23 cellular contexts compared by ENCODE assay signal in the genomic region with DNA sequence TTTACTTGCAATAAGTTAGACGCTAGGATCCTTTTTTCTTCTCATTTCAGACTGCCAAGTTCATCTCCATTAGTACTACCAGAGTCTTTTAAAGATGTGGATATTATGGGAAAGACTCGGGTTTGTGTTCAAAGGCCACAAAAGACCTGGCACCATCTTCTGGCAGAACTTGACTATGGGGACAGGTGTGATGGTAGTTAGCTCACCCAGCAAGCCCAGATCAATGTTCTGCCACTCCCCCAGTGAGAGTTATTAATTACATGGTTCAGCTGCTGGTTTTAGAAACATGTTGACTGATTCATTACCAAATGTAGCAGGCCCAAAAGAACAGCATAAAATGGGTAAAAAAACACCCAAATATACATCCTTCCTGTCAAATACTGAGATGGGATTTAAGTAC.
"Had no signal": no experiment of that assay in that cellular context is flagged by ENCODE, and none has a peak within 500 bp of the region (broad histone marks: within the 10 kb centered on the region; RNA-seq: fewer than 3 reads in every experiment).

No MANE protein-coding gene starts in this region.

- H3K27ac Mint-ChIP-seq: activated CD8-positive, alpha-beta T cell treated with anti-CD3 and anti-CD28 coated beads, Interleukin-2, amount 10 ng/mL, durations not matched to agents 7 days and 5 days; activated naive CD8-positive, alpha-beta T cell treated with anti-CD3 and anti-CD28 coated beads, Interleukin-2, amount 10 ng/mL, durations not matched to agents 7 days and 5 days; T-helper 17 cell; WTC11 had no signal

- H3K4me3 ChIP-seq: adrenal gland, breast epithelium, K562 had no signal

- H3K36me3 Mint-ChIP-seq: activated naive CD8-positive, alpha-beta T cell treated with anti-CD3 and anti-CD28 coated beads, Interleukin-2, amount 10 ng/mL, durations not matched to agents 7 days and 5 days; WTC11 had no signal

- H3K27me3 ChIP-seq: adrenal gland, breast epithelium had no signal

- ATAC-seq: activated CD8-positive, alpha-beta T cell treated with anti-CD3 and anti-CD28 coated beads, Interleukin-2, amount 10 ng/mL, durations not matched to agents 7 days and 5 days; K562; T-helper 17 cell; WTC11 had no signal

- H3K4me3 Mint-ChIP-seq: activated CD8-positive, alpha-beta T cell treated with anti-CD3 and anti-CD28 coated beads, Interleukin-2, amount 10 ng/mL, durations not matched to agents 7 days and 5 days; activated naive CD8-positive, alpha-beta T cell treated with anti-CD3 and anti-CD28 coated beads, Interleukin-2, amount 10 ng/mL, durations not matched to agents 7 days and 5 days; T-helper 17 cell; WTC11 had no signal

- H3K9me3 ChIP-seq: adrenal gland, breast epithelium had no signal

- H3K4me1 Mint-ChIP-seq: activated naive CD8-positive, alpha-beta T cell treated with anti-CD3 and anti-CD28 coated beads, Interleukin-2, amount 10 ng/mL, durations not matched to agents 7 days and 5 days; T-helper 17 cell; WTC11 had no signal

- H3K36me3 ChIP-seq: adrenal gland, breast epithelium had no signal

- H3K4me1 ChIP-seq: breast epithelium had no signal

- DNase-seq: activated CD4-positive, alpha-beta T cell treated with anti-CD3 and anti-CD28 coated beads for 48 hours; activated CD4-positive, alpha-beta T cell treated with anti-CD3 and anti-CD28 coated beads, Interleukin-2, amount 50 U/mL, for 4 hours; activated CD4-positive, CD25-positive, alpha-beta regulatory T cell treated with anti-CD3 and anti-CD28 coated beads, Interleukin-2, amount 50 U/mL, for 72 hours; activated CD8-positive, alpha-beta memory T cell treated with anti-CD3 and anti-CD28 coated beads, Interleukin-2, amount 50 U/mL, for 48 hours; activated CD8-positive, alpha-beta T cell treated with anti-CD3 and anti-CD28 coated beads, Interleukin-2, amount 10 ng/mL, durations not matched to agents 7 days and 5 days; activated naive CD4-positive, alpha-beta T cell treated with anti-CD3 and anti-CD28 coated beads, Interleukin-2, amount 50 U/mL, for 16 hours; activated naive CD8-positive, alpha-beta T cell treated with anti-CD3 and anti-CD28 coated beads, Interleukin-2, amount 10 ng/mL, durations not matched to agents 7 days and 5 days; activated T-cell treated with anti-CD3 and anti-CD28 coated beads, Interleukin-2, amount 50 U/mL, for 1 hour; adrenal gland; anterior cingulate cortex; central memory CD4-positive, alpha-beta T cell; MM.1S; NCI-H1436; NCI-H187 treated with DMSO at 0.1 percent for 48 hours; NCI-H345; NCI-H524; NCI-H748 treated with DMSO at 0.1 percent for 48 hours; SIG-M5; T-helper 17 cell; T-helper 9 cell had no signal

- H3K27me3 Mint-ChIP-seq: activated naive CD8-positive, alpha-beta T cell treated with anti-CD3 and anti-CD28 coated beads, Interleukin-2, amount 10 ng/mL, durations not matched to agents 7 days and 5 days had no signal

- FAIRE-seq: K562 had no signal

- H3K9me3 Mint-ChIP-seq: activated naive CD8-positive, alpha-beta T cell treated with anti-CD3 and anti-CD28 coated beads, Interleukin-2, amount 10 ng/mL, durations not matched to agents 7 days and 5 days; WTC11 had no signal

- H3K27ac ChIP-seq: adrenal gland, breast epithelium had no signal
